ENCODE assay signal across 13 cellular contexts in the genomic region with DNA sequence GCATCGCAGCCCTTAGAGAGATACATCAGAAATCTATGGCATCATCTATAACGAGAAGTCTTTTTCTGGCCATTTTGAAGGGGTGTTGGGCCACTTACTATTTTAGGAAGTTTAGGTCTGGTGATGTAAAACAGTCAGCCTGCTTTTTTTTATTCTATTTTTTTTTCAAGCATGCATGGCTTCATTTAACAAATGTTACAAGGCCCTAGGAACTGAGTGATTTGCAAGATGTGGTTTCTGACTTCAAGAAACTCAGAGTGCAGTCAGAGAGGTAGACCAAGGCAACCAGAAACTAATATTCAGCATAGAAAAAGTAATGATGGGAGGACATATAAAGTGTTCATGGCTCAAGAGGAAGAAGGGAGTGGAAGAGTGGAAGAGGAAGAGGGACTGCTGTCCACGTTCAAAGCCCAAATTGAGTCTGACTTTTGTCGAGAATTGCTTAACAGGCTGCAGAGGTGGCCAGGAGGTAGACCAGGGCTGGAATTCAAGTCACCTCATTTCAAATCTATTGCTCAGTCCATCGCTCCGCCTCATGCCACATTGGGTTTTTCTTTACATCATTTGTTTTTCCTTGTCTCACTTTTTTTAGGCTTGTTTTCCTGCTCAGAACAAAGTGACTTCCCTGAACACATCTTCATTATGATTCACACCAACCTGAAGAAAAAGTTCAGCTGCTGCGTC.
DNase-seq lines count a peak whose midpoint lies in the region; ATAC-seq, FAIRE-seq and TF ChIP-seq lines count a peak whose summit lies in the region.
"Had no signal": no experiment of that assay in that cellular context is flagged by ENCODE, and none has a peak within 500 bp of the region (broad histone marks: within the 10 kb centered on the region; RNA-seq: fewer than 3 reads in every experiment).

No MANE protein-coding gene starts in this region.

- intact Hi-C loops in right cardiac atrium (cut with DNase I), result loop anchor here in 1 of 4 donors (10.0 kb wide), 1 partner anchor 107 kb away; the partner anchor contains the start of gene ST6GAL1
- intact Hi-C loops in upper lobe of right lung (cut with DNase I), result no loop called here

- H2AK5ac ChIP-seq in trophoblast cell (ENCODE audit: low read length), result no peak overlapping the region

- H4K12ac ChIP-seq in trophoblast cell (ENCODE audit: low read depth, low read length), result no peak overlapping the region

- H4K20me1 ChIP-seq in astrocyte (ENCODE audit: insufficient read depth, low read length), result no peaks in the 10 kb centered on the region

- H3K27me3 Mint-ChIP-seq in astrocyte (ENCODE audit: low read depth, unreplicated experiment), result no peaks in the 10 kb centered on the region

- no peak overlapping the region for H4K8ac ChIP-seq in trophoblast cell (ENCODE audit: low read depth, low read length)

- no peak overlapping the region for H2BK5ac ChIP-seq in trophoblast cell (ENCODE audit: low read depth, low read length, poor library complexity)

- H3K4me2 ChIP-seq in astrocyte (ENCODE audit: low read length), result no peak overlapping the region
- H3K4me2 ChIP-seq in trophoblast cell (ENCODE audit: low read length), result no peak overlapping the region

- no peak overlapping the region for H4K91ac ChIP-seq in trophoblast cell (ENCODE audit: low read depth, low read length)

- no peak for TF ChIP-seq CTCF in right atrium auricular region (IDR thresholded peaks at IDR 0.05)
- TF ChIP-seq CTCF in astrocyte (IDR thresholded peaks at IDR 0.05; ENCODE audit: insufficient read depth, low read depth, low read length), result no peak
- no peak for TF ChIP-seq CTCF in upper lobe of right lung (IDR thresholded peaks at IDR 0.05)

- H3K4me3 Mint-ChIP-seq in astrocyte (ENCODE audit: unreplicated experiment), result peak overlapping the region; percentile 7
- H3K4me3 Mint-ChIP-seq: endodermal cell had no signal

- DNase-seq in right cardiac atrium, result no peak
- no peak for DNase-seq in right atrium auricular region (ENCODE audit: low spot score)
- DNase-seq in astrocyte (ENCODE audit: low read depth), result no peak
- no peak for DNase-seq in upper lobe of right lung
- DNase-seq in trophoblast cell, result no peak
- DNase-seq: Calu3, endodermal cell had no signal

- peaks cover 14% of the 10 kb centered on the region for H3K4me1 ChIP-seq in right cardiac atrium (ENCODE audit: control insufficient read depth, insufficient read depth, low read length)
- H3K4me1 ChIP-seq in right atrium auricular region, result peaks cover 0 to 47% of the 10 kb centered on the region in 2 donors
- peaks cover 9% of the 10 kb centered on the region for H3K4me1 ChIP-seq in astrocyte (ENCODE audit: insufficient read depth, low read length)
- H3K4me1 ChIP-seq in upper lobe of right lung, result peaks cover 52% of the 10 kb centered on the region
- peaks cover 0 to 2% of the 10 kb centered on the region in 2 experiments for H3K4me1 ChIP-seq in trophoblast cell (ENCODE audit: control insufficient read depth in 1 of 2, insufficient read depth in 2 of 2, low read length in 2 of 2)

- H3K36me3 ChIP-seq in right atrium auricular region (peaks cover 13% of the 10 kb centered on the region), astrocyte (ENCODE audit: insufficient read depth, low read length) (no peaks in the 10 kb centered on the region), upper lobe of right lung (peaks cover 8% of the 10 kb centered on the region), trophoblast cell (ENCODE audit: control insufficient read depth in 1 of 2, insufficient read depth in 2 of 2, low read length in 2 of 2) (no peaks in the 10 kb centered on the region)

- ATAC-seq in right cardiac atrium (no peak), HG03175 (IDR thresholded peaks at IDR 0.05; ENCODE audit: unreplicated experiment) (peak; percentile 1), upper lobe of right lung (no peak), HG03045 (IDR thresholded peaks at IDR 0.05; ENCODE audit: unreplicated experiment) (no peak), HG02973 (IDR thresholded peaks at IDR 0.05; ENCODE audit: unreplicated experiment) (no peak)
- ATAC-seq: Panc1 had no signal

- H3K27ac ChIP-seq in right cardiac atrium (ENCODE audit: low read length), result peak overlapping the region; percentile 25
- no peak overlapping the region for H3K27ac ChIP-seq in right atrium auricular region
- no peak overlapping the region for H3K27ac ChIP-seq in astrocyte (ENCODE audit: low read depth, low read length)
- peak overlapping the region; percentile 27 for H3K27ac ChIP-seq in upper lobe of right lung
- no peak overlapping the region for H3K27ac ChIP-seq in trophoblast cell (ENCODE audit: low read depth, low read length)

- no peak overlapping the region for H3K18ac ChIP-seq in trophoblast cell (ENCODE audit: low read length)

- no peak overlapping the region for H3K4me3 ChIP-seq in right cardiac atrium (ENCODE audit: low read length)
- no peak overlapping the region for H3K4me3 ChIP-seq in right atrium auricular region
- no peak overlapping the region for H3K4me3 ChIP-seq in astrocyte (ENCODE audit: insufficient read depth, low read depth, low read length)
- H3K4me3 ChIP-seq in upper lobe of right lung, result no peak overlapping the region
- no peak overlapping the region for H3K4me3 ChIP-seq in trophoblast cell (ENCODE audit: low read depth, low read length)
- H3K4me3 ChIP-seq: skin epidermis, upper lobe of left lung had no signal

- H2BK12ac ChIP-seq in trophoblast cell (ENCODE audit: low read length), result no peak overlapping the region

- no peak overlapping the region for H3K4ac ChIP-seq in trophoblast cell (ENCODE audit: low read depth, low read length)

- peaks cover 10% of the 10 kb centered on the region for H3K36me3 Mint-ChIP-seq in astrocyte (ENCODE audit: low read depth, unreplicated experiment)

- no peak for FAIRE-seq in astrocyte (lab: Jason Lieb, UNC)

- no peaks in the 10 kb centered on the region for H3K9me3 Mint-ChIP-seq in astrocyte (ENCODE audit: unreplicated experiment)

- H3K79me1 ChIP-seq in trophoblast cell (ENCODE audit: low read length), result no peaks in the 10 kb centered on the region

- H2BK120ac ChIP-seq in trophoblast cell (ENCODE audit: insufficient read depth, low read length, poor library complexity), result no peak overlapping the region

- peaks cover 31% of the 10 kb centered on the region for H3K4me1 Mint-ChIP-seq in astrocyte (ENCODE audit: low read depth, unreplicated experiment)

- 67% methylated on average over 7 of the region's 7 CpGs for WGBS in right cardiac atrium
- WGBS in trophoblast cell (ENCODE audit: extremely low coverage, insufficient coverage, insufficient read length), result no CpG with 5 or more reads among the region's 7 CpGs

- H3K27ac Mint-ChIP-seq in astrocyte (ENCODE audit: unreplicated experiment), result peak overlapping the region; percentile 29

- H3K9me3 ChIP-seq in right cardiac atrium (ENCODE audit: control insufficient read depth, low read length), result no peaks in the 10 kb centered on the region
- no peaks in the 10 kb centered on the region for H3K9me3 ChIP-seq in right atrium auricular region
- H3K9me3 ChIP-seq in astrocyte (ENCODE audit: insufficient read depth, low read depth, low read length), result no peaks in the 10 kb centered on the region
- H3K9me3 ChIP-seq in upper lobe of right lung, result no peaks in the 10 kb centered on the region
- peaks cover 2% of the 10 kb centered on the region for H3K9me3 ChIP-seq in trophoblast cell (ENCODE audit: insufficient read depth, low read depth, low read length)
- H3K9me3 ChIP-seq: upper lobe of left lung had no signal

- H3K79me2 ChIP-seq in astrocyte (ENCODE audit: insufficient read depth, low read length) (no peaks in the 10 kb centered on the region), trophoblast cell (ENCODE audit: control insufficient read depth, insufficient read depth, low read length, poor library complexity) (no peaks in the 10 kb centered on the region)

- H3K9ac ChIP-seq in astrocyte (ENCODE audit: low read length), result no peak overlapping the region
- H3K9ac ChIP-seq in trophoblast cell (ENCODE audit: low read length), result no peak overlapping the region

- H3K23ac ChIP-seq in trophoblast cell (ENCODE audit: low read length), result no peak overlapping the region

- no peak overlapping the region for H2AFZ ChIP-seq in astrocyte (ENCODE audit: low read depth, low read length)
- H2AFZ ChIP-seq in trophoblast cell (ENCODE audit: insufficient read depth, low read length, poor library complexity), result no peak overlapping the region

- H3K14ac ChIP-seq in trophoblast cell (ENCODE audit: low read length), result no peak overlapping the region

- H3K27me3 ChIP-seq in right cardiac atrium (ENCODE audit: control insufficient read depth, insufficient read depth) (no peaks in the 10 kb centered on the region), right atrium auricular region (no peaks in the 10 kb centered on the region), astrocyte (ENCODE audit: insufficient read depth, low read length) (no peaks in the 10 kb centered on the region), upper lobe of right lung (no peaks in the 10 kb centered on the region), trophoblast cell (ENCODE audit: insufficient read depth, low read length) (no peaks in the 10 kb centered on the region)
- H3K27me3 ChIP-seq: upper lobe of left lung had no signal

Comparison
In these comparisons a context has a peak if more than half of its experiments do, and no peak if none do; other contexts are left out.
1. H3K27ac ChIP-seq: peak in right cardiac atrium (single experiment) and upper lobe of right lung (single experiment); none in right atrium auricular region (0 of 2), astrocyte (single experiment) and trophoblast cell (single experiment).